In genomic region chr11:22426915-22427314, GRCh38 we compare ENCODE assay signal across 24 cellular contexts.
A peak's percentile ranks its signal among the peaks of the same experiment; 100 is the strongest.
DNase-seq lines count a peak whose midpoint lies in the region; ATAC-seq and TF ChIP-seq lines count a peak whose summit lies in the region.
"Had no signal": no experiment of that assay in that cellular context is flagged by ENCODE, and none has a peak within 500 bp of the region (broad histone marks: within the 10 kb centered on the region; RNA-seq: fewer than 3 reads in every experiment).

No MANE protein-coding gene starts in this region.

- H3K4me2 ChIP-seq in MM.1S (ENCODE audit: low read depth, low read length), result no peak overlapping the region

- no peak overlapping the region for H3K4me3 Mint-ChIP-seq in CD4-positive, alpha-beta memory T cell
- H3K4me3 Mint-ChIP-seq: activated B cell treated with CpG ODN at 0.5 μM for 24 hours; activated naive CD8-positive, alpha-beta T cell treated with anti-CD3 and anti-CD28 coated beads for 36 hours; activated T-cell treated with anti-CD3 and anti-CD28 coated beads, Interleukin-2, amount 50 U/mL, for 24 hours; CD4-positive, CD25-positive, alpha-beta regulatory T cell; immature natural killer cell; nephron had no signal

- TF ChIP-seq CTCF in AG04450 (IDR thresholded peaks at IDR 0.05; ENCODE audit: low read depth, low read length), result peak; percentile 30
- TF ChIP-seq CTCF in C4-2B (conservative IDR thresholded peaks at IDR 0.05), result peak; percentile 19
- TF ChIP-seq CTCF in astrocyte of the spinal cord (IDR thresholded peaks at IDR 0.05; ENCODE audit: low read depth, low read length), result peak; percentile 5
- peak; percentile 19 for TF ChIP-seq CTCF in foreskin fibroblast (IDR thresholded peaks at IDR 0.05; ENCODE audit: low read depth, low read length)
- no peak for TF ChIP-seq CTCF in MM.1S (IDR thresholded peaks at IDR 0.05; ENCODE audit: low read length)

- H4K20me1 ChIP-seq in MM.1S (ENCODE audit: insufficient read depth, low read length), result no peaks in the 10 kb centered on the region

- H3K4me1 ChIP-seq in MM.1S (ENCODE audit: low read length), result no peaks in the 10 kb centered on the region
- H3K4me1 ChIP-seq in CD4-positive, alpha-beta memory T cell (ENCODE audit: insufficient read depth, low read length), result no peaks in the 10 kb centered on the region
- H3K4me1 ChIP-seq: suprapubic skin, upper lobe of left lung had no signal

- no peaks in the 10 kb centered on the region for H3F3A ChIP-seq in MM.1S (ENCODE audit: insufficient read depth, low read length)

- ATAC-seq in HG02970 (IDR thresholded peaks at IDR 0.05; ENCODE audit: low FRiP score, unreplicated experiment), result no peak
- ATAC-seq: left cardiac atrium had no signal

- POLR2A ChIA-PET in AG04450 (lab: Yijun Ruan, JAX), result no interaction called here
- POLR2A ChIA-PET in CD4-positive, alpha-beta memory T cell (lab: Charles Lee; ENCODE audit: partially characterized antibody), result no interaction called here

- no peak overlapping the region for H3K27ac Mint-ChIP-seq in CD4-positive, alpha-beta memory T cell
- H3K27ac Mint-ChIP-seq: activated B cell treated with CpG ODN at 0.5 μM for 24 hours; activated naive CD8-positive, alpha-beta T cell treated with anti-CD3 and anti-CD28 coated beads for 36 hours; activated T-cell treated with anti-CD3 and anti-CD28 coated beads, Interleukin-2, amount 50 U/mL, for 24 hours; CD4-positive, CD25-positive, alpha-beta regulatory T cell; immature natural killer cell; nephron had no signal

- H3K27ac ChIP-seq in AG04450 (ENCODE audit: low read depth, low read length) (no peak overlapping the region), C4-2B (no peak overlapping the region), MM.1S (ENCODE audit: low read length) (no peak overlapping the region)
- no peak overlapping the region for H3K27ac ChIP-seq in CD4-positive, alpha-beta memory T cell (ENCODE audit: low read depth, low read length)
- H3K27ac ChIP-seq: dorsolateral prefrontal cortex, suprapubic skin, upper lobe of left lung had no signal

- CTCF ChIA-PET in AG04450 (lab: Charles Lee), result no interaction called here
- CTCF ChIA-PET in CD4-positive, alpha-beta memory T cell (lab: Charles Lee; ENCODE audit: partially characterized antibody), result no interaction called here

- H3K4me3 ChIP-seq in AG04450 (ENCODE audit: low read depth, low read length) (no peak overlapping the region), astrocyte of the spinal cord (ENCODE audit: low read depth, low read length) (no peak overlapping the region), foreskin fibroblast (ENCODE audit: low read depth in 1 of 2, low read length in 2 of 2) (no peak overlapping the region), MM.1S (ENCODE audit: low read length) (no peak overlapping the region)
- H3K4me3 ChIP-seq in CD4-positive, alpha-beta memory T cell (ENCODE audit: low read length in 2 of 2), result no peak overlapping the region
- H3K4me3 ChIP-seq: dorsolateral prefrontal cortex, suprapubic skin, upper lobe of left lung had no signal

- peaks cover 0 to 15% (median under 1%) of the 10 kb centered on the region in 8 donors for H3K9me3 Mint-ChIP-seq in CD4-positive, alpha-beta memory T cell
- H3K9me3 Mint-ChIP-seq: activated T-cell treated with anti-CD3 and anti-CD28 coated beads, Interleukin-2, amount 50 U/mL, for 24 hours had no signal

- H3K9me3 ChIP-seq in AG04450 (ENCODE audit: control insufficient read depth, insufficient read depth, low read length) (no peaks in the 10 kb centered on the region), MM.1S (replicated peaks; ENCODE audit: insufficient read depth, low read length) (no peaks in the 10 kb centered on the region)
- no peaks in the 10 kb centered on the region for H3K9me3 ChIP-seq in CD4-positive, alpha-beta memory T cell (ENCODE audit: control insufficient read depth in 1 of 2, low read length in 2 of 2)
- H3K9me3 ChIP-seq: suprapubic skin, upper lobe of left lung had no signal

- H3K27me3 ChIP-seq in AG04450 (ENCODE audit: control insufficient read depth, insufficient read depth, low read length) (no peaks in the 10 kb centered on the region), MM.1S (replicated peaks; ENCODE audit: insufficient read depth, low read length) (no peaks in the 10 kb centered on the region)
- H3K27me3 ChIP-seq in CD4-positive, alpha-beta memory T cell (ENCODE audit: insufficient read depth, low read length), result peaks cover 3% of the 10 kb centered on the region
- H3K27me3 ChIP-seq: suprapubic skin, upper lobe of left lung had no signal

- no peak overlapping the region for H2AFZ ChIP-seq in MM.1S (ENCODE audit: low read length)

- no peaks in the 10 kb centered on the region for H3K36me3 Mint-ChIP-seq in CD4-positive, alpha-beta memory T cell
- H3K36me3 Mint-ChIP-seq: activated naive CD8-positive, alpha-beta T cell treated with anti-CD3 and anti-CD28 coated beads for 36 hours; CD4-positive, CD25-positive, alpha-beta regulatory T cell; immature natural killer cell had no signal

- no peak overlapping the region for H3K9ac ChIP-seq in MM.1S (ENCODE audit: low read length)

- in situ Hi-C loops in astrocyte of the spinal cord (cut with HindIII; ENCODE audit: low sequenced_read_pairs), result no loop called here

- DNase-seq in AG04450 (ENCODE audit: low read depth, low spot score), result no peak
- no peak for DNase-seq in astrocyte of the spinal cord (ENCODE audit: low read depth, low spot score)
- DNase-seq in foreskin fibroblast, result no peak
- no peak for DNase-seq in KG1 (lab: John Stamatoyannopoulos, UW)
- DNase-seq in MM.1S, result no peak
- no peak for DNase-seq in CD4-positive, alpha-beta memory T cell
- DNase-seq: activated B cell treated with CpG ODN at 0.5 μM for 24 hours; activated gamma-delta T cell; activated naive CD8-positive, alpha-beta T cell treated with anti-CD3 and anti-CD28 coated beads for 36 hours; activated T-cell treated with anti-CD3 and anti-CD28 coated beads, Interleukin-2, amount 50 U/mL, for 24 hours; aorta; CD4-positive, CD25-positive, alpha-beta regulatory T cell; dorsolateral prefrontal cortex; immature natural killer cell; left cardiac atrium; NCI-H1048; NCI-H82; small intestine; stimulated activated naive CD4-positive, alpha-beta T cell treated with Interleukin-2 at 50 U/mL for 16 hours; upper lobe of left lung had no signal

- H3K9me2 ChIP-seq in MM.1S (replicated peaks; ENCODE audit: insufficient read depth, low read length), result no peaks in the 10 kb centered on the region

- H3K36me3 ChIP-seq in MM.1S (replicated peaks; ENCODE audit: insufficient read depth, low read length), result no peaks in the 10 kb centered on the region
- H3K36me3 ChIP-seq in CD4-positive, alpha-beta memory T cell (ENCODE audit: insufficient read depth, low read length), result no peaks in the 10 kb centered on the region
- H3K36me3 ChIP-seq: suprapubic skin, upper lobe of left lung had no signal

- H3K27me3 Mint-ChIP-seq in CD4-positive, alpha-beta memory T cell, result peaks cover 2 to 6% of the 10 kb centered on the region in 2 donors

- H3K4me1 Mint-ChIP-seq in CD4-positive, alpha-beta memory T cell, result peaks cover 0 to under 1% (median 0%) of the 10 kb centered on the region in 4 donors
- H3K4me1 Mint-ChIP-seq: activated B cell treated with CpG ODN at 0.5 μM for 24 hours, immature natural killer cell had no signal

- H3K79me2 ChIP-seq in MM.1S (ENCODE audit: low read length), result no peaks in the 10 kb centered on the region

- intact Hi-C loops in CD4-positive, alpha-beta memory T cell (cut with micrococcal nuclease), result no loop called here
